8 cellular contexts compared by ENCODE assay signal in the genomic region with DNA sequence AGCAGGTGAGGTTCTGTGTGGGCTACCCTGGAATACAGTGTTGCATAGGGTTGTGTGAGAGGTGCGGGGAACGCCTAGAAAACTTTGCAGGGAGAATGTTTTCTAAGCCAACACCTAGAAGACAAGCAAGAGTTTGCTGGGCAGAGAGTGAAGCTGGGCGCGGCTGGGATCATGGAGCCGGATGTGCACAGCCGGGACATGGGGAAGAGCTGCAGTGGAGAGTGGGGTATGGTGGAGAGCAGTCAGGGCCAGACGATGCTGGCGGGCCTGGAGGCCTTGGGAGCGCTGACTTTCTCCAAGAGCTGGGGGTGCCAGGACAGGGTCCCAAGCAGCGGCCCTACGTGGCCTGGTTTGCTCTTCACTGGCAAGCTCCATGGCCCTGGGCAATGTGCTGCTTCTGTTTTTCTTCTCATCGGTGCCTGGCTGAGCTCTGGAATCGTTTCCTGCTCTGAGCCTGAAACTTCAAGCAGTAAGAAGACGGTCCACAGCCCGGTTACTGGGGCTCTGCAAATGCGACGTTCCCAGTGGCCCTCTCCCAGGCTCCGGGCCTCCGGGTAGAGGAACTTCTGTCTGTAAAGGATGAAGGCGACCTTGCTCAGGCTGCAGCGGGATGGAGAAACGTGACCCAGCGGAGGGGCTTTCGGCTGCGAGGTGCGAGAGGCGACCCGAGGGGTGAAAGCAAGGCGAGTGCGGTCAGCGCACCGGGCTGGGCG. TPM values are rescaled to one million over a fixed set of nuclear protein-coding genes. Genes with fewer than 3 reads are reported as not detected.
A peak's percentile ranks its signal among the peaks of the same experiment; 100 is the strongest.
DNase-seq lines count a peak whose midpoint lies in the region; ATAC-seq and TF ChIP-seq lines count a peak whose summit lies in the region.

No MANE protein-coding gene starts in this region.

- H3K27me3 Mint-ChIP-seq in chondrocyte (ENCODE audit: low read depth) = no peaks in the 10 kb centered on the region

- H3K27ac Mint-ChIP-seq in chondrocyte (ENCODE audit: unreplicated experiment) = peak overlapping the region; percentile 90

- peak overlapping the region; percentile 52 to 79 (median 76) for H3K4me3 ChIP-seq in Peyer's patch
- H3K4me3 ChIP-seq in left lung = peak overlapping the region; percentile 42 to 56

- peaks cover 0 to 33% (median 2%) of the 10 kb centered on the region in 4 donors for H3K4me1 ChIP-seq in Peyer's patch
- H3K4me1 ChIP-seq in left lung = peaks cover 18 to 37% of the 10 kb centered on the region in 2 donors

- H3K36me3 ChIP-seq in Peyer's patch (no peaks in the 10 kb centered on the region), left lung (no peaks in the 10 kb centered on the region)

- no peaks in the 10 kb centered on the region for H3K9me3 ChIP-seq in Peyer's patch
- no peaks in the 10 kb centered on the region for H3K9me3 ChIP-seq in left lung

- no peaks in the 10 kb centered on the region for H3K36me3 Mint-ChIP-seq in chondrocyte (ENCODE audit: low read depth)

- peaks cover 24% of the 10 kb centered on the region for H3K4me1 Mint-ChIP-seq in chondrocyte (ENCODE audit: low read depth)

- peak; percentile 20 for DNase-seq in NCI-H2171 treated with DMSO at 0.1 percent for 48 hours (lab: John Stamatoyannopoulos, UW)
- DNase-seq in NCI-H2171 (lab: John Stamatoyannopoulos, UW) = no peak
- peak; percentile 26 to 74 (median 64) for DNase-seq in Peyer's patch
- DNase-seq in chondrocyte (ENCODE audit: low spot score) = no peak
- DNase-seq in left lung = peak; percentile 39 to 76
- DNase-seq in stimulated activated CD8-positive, alpha-beta memory T cell treated with anti-CD3 and anti-CD28 coated beads, Interleukin-15, amount 100 ng/mL, for 1 hour (ENCODE audit: low read depth) = peak; percentile 2
- no peak for DNase-seq in NCI-H2029 (lab: John Stamatoyannopoulos, UW)

- H3K27me3 ChIP-seq in Peyer's patch (no peaks in the 10 kb centered on the region), left lung (peaks cover 0 to 28% of the 10 kb centered on the region in 2 donors)

- peak overlapping the region; percentile 76 to 91 (median 86) for H3K27ac ChIP-seq in Peyer's patch
- H3K27ac ChIP-seq in left lung = peak overlapping the region; percentile 92 to 93

- TF ChIP-seq CTCF in Peyer's patch (IDR thresholded peaks at IDR 0.05) = no peak
- no peak for TF ChIP-seq CTCF in chondrocyte (IDR thresholded peaks at IDR 0.05)
- TF ChIP-seq CTCF in left lung (IDR thresholded peaks at IDR 0.05) = no peak

- peak; percentile 7 to 10 for TF ChIP-seq POLR2A in Peyer's patch (IDR thresholded peaks at IDR 0.05)

- ATAC-seq in HG02571 (IDR thresholded peaks at IDR 0.05; ENCODE audit: unreplicated experiment) = peak; percentile 26
- peak; percentile 23 for ATAC-seq in left lung

- H3K9me3 Mint-ChIP-seq in chondrocyte (ENCODE audit: low read depth) = no peaks in the 10 kb centered on the region

- intact Hi-C loops in left lung (cut with DNase I) = loop anchor here in 1 of 2 donors (5.0 kb wide), 1 partner anchor 76 kb away; no protein-coding TSS in a partner anchor

- peak overlapping the region; percentile 80 for H3K4me3 Mint-ChIP-seq in chondrocyte (ENCODE audit: unreplicated experiment)

RNA-seq across cellular contexts. Expression of a gene that starts 51.9 kb away (rescaled TPM):
- 10 to 100 TPM in 3 of 4 donors, 1 to 10 TPM in 1; 4.6 to 21.9 (median 19.6) TPM for total RNA-seq in Peyer's patch
- 0.12 to 0.15 TPM (median 0.13 TPM) in 3 replicates for total RNA-seq in chondrocyte
- 10 to 100 TPM; 40.8 to 56.1 TPM for total RNA-seq in left lung

Comparison
In these comparisons a context has a peak if more than half of its experiments do, and no peak if none do; other contexts are left out.
1. DNase-seq: peak in NCI-H2171 treated with DMSO at 0.1 percent for 48 hours (single experiment), Peyer's patch (3 of 3), left lung (2 of 2) and stimulated activated CD8-positive, alpha-beta memory T cell treated with anti-CD3 and anti-CD28 coated beads, Interleukin-15, amount 100 ng/mL, for 1 hour (single experiment); none in NCI-H2171 (single experiment), chondrocyte (single experiment) and NCI-H2029 (single experiment).